ENCODE assay signal across 22 cellular contexts in genomic region chr11:114603151-114603550, GRCh38. TPM values are rescaled to one million over a fixed set of nuclear protein-coding genes. Genes with fewer than 3 reads are reported as not detected.
"Had no signal": no experiment of that assay in that cellular context is flagged by ENCODE, and none has a peak within 500 bp of the region (broad histone marks: within the 10 kb centered on the region; RNA-seq: fewer than 3 reads in every experiment).

No MANE protein-coding gene starts in this region.

RNA-seq across cellular contexts. Expression of gene NXPE4, which starts 7.6 kb away (rescaled TPM):
- total RNA-seq: heart right ventricle; kidney epithelial cell; left ventricle myocardium inferior; lower leg skin; lung; mesenteric fat pad; myocyte; naive thymus-derived CD8-positive, alpha-beta T cell; occipital lobe; osteocyte; progenitor cell of endocrine pancreas; pulmonary artery endothelial cell; renal cortical epithelial cell; right atrium auricular region; right lobe of liver; skeletal muscle tissue; testis; thyroid gland; urinary bladder had no signal
- polyA plus RNA-seq: heart right ventricle; lung; naive thymus-derived CD8-positive, alpha-beta T cell; stomach; urinary bladder had no signal

RNA-seq across cellular contexts. Expression of gene NXPE1, which starts 43.5 kb away (rescaled TPM):
- total RNA-seq: heart right ventricle; kidney epithelial cell; left ventricle myocardium inferior; lower leg skin; lung; mesenteric fat pad; myocyte; naive thymus-derived CD8-positive, alpha-beta T cell; occipital lobe; osteocyte; progenitor cell of endocrine pancreas; pulmonary artery endothelial cell; renal cortical epithelial cell; right atrium auricular region; right lobe of liver; skeletal muscle tissue; thyroid gland; upper lobe of left lung; urinary bladder had no signal
- polyA plus RNA-seq: hepatocyte; lung; naive thymus-derived CD8-positive, alpha-beta T cell; stomach had no signal
